Comparison of ENCODE assay signal across 7 cellular contexts in the genomic region with DNA sequence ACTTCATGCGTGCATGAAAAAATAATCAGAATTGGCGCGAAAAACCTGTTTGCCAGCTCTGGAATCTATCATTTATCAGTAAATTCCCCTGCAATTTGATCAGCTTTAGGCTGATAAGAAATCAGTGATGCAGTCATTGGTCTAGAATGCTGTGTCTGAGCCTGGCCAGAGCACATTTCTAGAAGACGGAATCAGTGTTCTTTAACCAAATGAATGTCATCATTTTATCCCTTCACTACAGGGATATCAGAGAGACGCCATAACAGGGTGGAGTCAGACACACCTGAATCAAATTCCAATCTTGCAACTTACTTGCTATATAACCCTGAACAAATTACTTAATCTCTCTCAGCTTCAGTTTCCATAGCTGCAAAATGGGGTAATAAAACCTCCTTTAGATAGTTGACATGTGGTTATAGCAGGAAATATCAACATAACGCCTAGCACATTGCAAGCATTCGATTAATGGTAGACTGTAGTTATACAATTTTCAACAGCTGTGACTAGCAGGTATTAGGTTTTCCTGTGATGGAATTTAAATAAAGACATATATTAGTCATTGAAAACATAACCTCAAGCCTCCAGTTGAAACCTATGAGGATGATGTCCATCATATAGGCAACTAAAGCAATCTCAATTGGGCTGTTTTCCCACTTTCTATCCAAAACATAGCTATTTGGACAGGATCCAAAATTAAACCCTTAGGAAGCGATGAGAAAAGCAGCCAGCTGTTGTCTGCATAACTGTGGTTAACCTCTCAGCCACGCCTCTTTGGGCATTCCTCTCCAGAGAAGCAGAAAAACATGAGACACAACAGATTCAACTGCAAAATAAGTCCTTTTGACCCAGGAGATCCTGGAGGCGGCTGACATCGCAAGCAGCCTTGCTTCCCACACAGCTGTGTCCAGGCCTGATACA. TPM values are rescaled to one million over a fixed set of nuclear protein-coding genes. Genes with fewer than 3 reads are reported as not detected.
DNase-seq lines count a peak whose midpoint lies in the region; ATAC-seq and TF ChIP-seq lines count a peak whose summit lies in the region.

No MANE protein-coding gene starts in this region.

- H3K36me3 ChIP-seq in GM23338 (ENCODE audit: insufficient read depth) (no peaks in the 10 kb centered on the region), mucosa of rectum (ENCODE audit: control insufficient read depth in 2 of 2, insufficient read depth in 2 of 2, low read length in 2 of 2) (no peaks in the 10 kb centered on the region), gastroesophageal sphincter (no peaks in the 10 kb centered on the region)

- no peaks in the 10 kb centered on the region for H3K9me3 Mint-ChIP-seq in GM23338

- peak overlapping the region in 1 of 2 donors; percentile 35 for H3K9ac ChIP-seq in mucosa of rectum (ENCODE audit: low read depth in 1 of 2, low read length in 2 of 2)

- H3F3A ChIP-seq in GM23338 (replicated peaks; ENCODE audit: low read depth), result no peaks in the 10 kb centered on the region

- H3K27me3 Mint-ChIP-seq in GM23338 (ENCODE audit: insufficient read depth, low read depth, poor library complexity), result no peaks in the 10 kb centered on the region

- no peaks in the 10 kb centered on the region for H3K36me3 Mint-ChIP-seq in GM23338 (ENCODE audit: low read depth)

- H3K4me1 Mint-ChIP-seq in GM23338, result peaks cover 13% of the 10 kb centered on the region

- H4K20me1 ChIP-seq in GM23338 (replicated peaks; ENCODE audit: insufficient read depth), result no peaks in the 10 kb centered on the region

- no peak for TF ChIP-seq POLR2A in gastroesophageal sphincter (IDR thresholded peaks at IDR 0.05)

- H3K9me3 ChIP-seq in mucosa of rectum (ENCODE audit: control insufficient read depth in 2 of 2, low read length in 2 of 2) (no peaks in the 10 kb centered on the region), gastroesophageal sphincter (no peaks in the 10 kb centered on the region)

- no peaks in the 10 kb centered on the region for H3K79me2 ChIP-seq in GM23338 (replicated peaks; ENCODE audit: insufficient read depth)

- H3K4me1 ChIP-seq in GM23338 (ENCODE audit: insufficient read depth), result peaks cover 9% of the 10 kb centered on the region; the same call in 1 of the 2 replicates
- H3K4me1 ChIP-seq in mucosa of rectum (ENCODE audit: control insufficient read depth in 2 of 2, insufficient read depth in 2 of 2, low read length in 2 of 2), result peaks cover 24 to 42% of the 10 kb centered on the region in 2 donors
- H3K4me1 ChIP-seq in gastroesophageal sphincter, result peaks cover 0 to 29% (median 0%) of the 10 kb centered on the region in 3 donors

- H3K27ac ChIP-seq in GM23338 (ENCODE audit: low read depth) (no peak overlapping the region), angular gyrus (ENCODE audit: low read depth, low read length) (peak overlapping the region; percentile 50), mucosa of rectum (ENCODE audit: low read depth in 2 of 2, low read length in 2 of 2) (peak overlapping the region; percentile 61 to 73), gastroesophageal sphincter (no peak overlapping the region)

- no peak overlapping the region for H3K4me3 Mint-ChIP-seq in GM23338

- no peak for TF ChIP-seq CTCF in GM23338 (conservative IDR thresholded peaks at IDR 0.05; ENCODE audit: low read depth in 2 of 2)
- TF ChIP-seq CTCF in gastroesophageal sphincter (IDR thresholded peaks at IDR 0.05), result no peak

- peak overlapping the region; percentile 87 for H2AFZ ChIP-seq in GM23338

- H3K4me3 ChIP-seq in GM23338 (no peak overlapping the region), mucosa of rectum (ENCODE audit: low read length in 2 of 2) (peak overlapping the region in 1 of 2 donors; percentile 27), gastroesophageal sphincter (no peak overlapping the region)

- H3K27ac Mint-ChIP-seq in GM23338, result no peak overlapping the region; the same call in 1 of the 2 replicates

- WGBS in gastroesophageal sphincter (ENCODE audit: low coverage in 1 of 2), 2 donors, result 62 to 64% methylated on average over 10 to 11 of the region's 11 CpGs

- TF ChIP-seq EP300 in gastroesophageal sphincter (IDR thresholded peaks at IDR 0.05), result no peak

- DNase-seq in GM23338 (ENCODE audit: low spot score) (no peak), NCI-H69 (lab: John Stamatoyannopoulos, UW) (peak; percentile 50)

- H3K4me2 ChIP-seq in GM23338, result peak overlapping the region; percentile 55; the same call in 1 of the 2 replicates

- peaks cover 14% of the 10 kb centered on the region; the same call in 1 of the 2 replicates for H3K9me2 ChIP-seq in GM23338 (ENCODE audit: insufficient read depth)

- H3K27me3 ChIP-seq in GM23338 (ENCODE audit: insufficient read depth) (no peaks in the 10 kb centered on the region), mucosa of rectum (ENCODE audit: control insufficient read depth in 2 of 2, insufficient read depth in 2 of 2, low read length in 2 of 2) (no peaks in the 10 kb centered on the region), gastroesophageal sphincter (no peaks in the 10 kb centered on the region)

- ATAC-seq in GM23338 (no peak), HG03457 (IDR thresholded peaks at IDR 0.05; ENCODE audit: unreplicated experiment) (no peak), gastroesophageal sphincter (no peak), HG03469 (IDR thresholded peaks at IDR 0.05; ENCODE audit: unreplicated experiment) (no peak)

TF ChIP-seq in GM23338, 12 proteins besides CTCF, POLR2A, EP300 and RAD21 (continues in another document):
- TF ChIP-seq ZNF114 (CRISPR knock-in tag; IDR thresholded peaks at IDR 0.05) (no peak), NANOG (IDR thresholded peaks at IDR 0.05; ENCODE audit: borderline replicate concordance) (no peak), STAT1 (IDR thresholded peaks at IDR 0.05; ENCODE audit: unreplicated experiment) (no peak), CREB1 (CRISPR knock-in tag; IDR thresholded peaks at IDR 0.05; ENCODE audit: low read depth) (no peak), REST (IDR thresholded peaks at IDR 0.05; ENCODE audit: unreplicated experiment) (no peak), EZH2phosphoT487 (IDR thresholded peaks at IDR 0.05; ENCODE audit: unreplicated experiment) (no peak)

RNA-seq across cellular contexts. Expression of gene UBL3, which starts 51.6 kb away (rescaled TPM):
- 21.1 and 23.5 TPM in 2 replicates for total RNA-seq in GM23338 (2014; rRNA removed; shearing (Covaris generic))
- 9.7 and 10.0 TPM in 2 replicates for polyA plus RNA-seq in GM23338 (2016; fragmentation: Nextera tagmentation; extraction: Ambion mirVana)
- total RNA-seq in gastroesophageal sphincter, result 10 to 100 TPM; 36.7 to 46.7 (median 38.6) TPM

Comparison
In these comparisons a context has a peak if more than half of its experiments do, and no peak if none do; other contexts are left out.
1. H3K27ac ChIP-seq: peak in angular gyrus (single experiment) and mucosa of rectum (2 of 2); none in GM23338 (single experiment) and gastroesophageal sphincter (0 of 4).